19 cellular contexts compared by ENCODE assay signal in the genomic region with DNA sequence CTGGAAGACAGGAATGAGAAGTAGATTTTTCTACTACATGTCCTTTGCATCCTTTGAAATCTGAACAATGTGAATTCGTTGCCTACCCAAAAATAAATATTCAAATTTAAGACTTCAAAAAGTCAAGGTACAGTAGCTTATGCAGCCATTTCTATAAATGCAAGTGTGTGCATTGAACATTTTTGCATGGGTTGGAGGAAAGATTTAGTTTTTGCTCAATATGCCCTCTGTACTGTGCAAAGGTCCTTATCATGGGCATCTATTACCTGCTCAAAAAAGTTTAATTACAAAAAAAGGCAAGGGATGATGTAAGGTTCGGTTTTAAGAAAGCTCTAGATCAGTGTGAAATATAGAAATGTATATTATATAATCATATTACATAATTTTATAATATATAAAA. TPM values are rescaled to one million over a fixed set of nuclear protein-coding genes. Genes with fewer than 3 reads are reported as not detected.
DNase-seq lines count a peak whose midpoint lies in the region; ATAC-seq and TF ChIP-seq lines count a peak whose summit lies in the region.
"Had no signal": no experiment of that assay in that cellular context is flagged by ENCODE, and none has a peak within 500 bp of the region (broad histone marks: within the 10 kb centered on the region; RNA-seq: fewer than 3 reads in every experiment).

No MANE protein-coding gene starts in this region.

- peaks cover 73% of the 10 kb centered on the region for H3K79me2 ChIP-seq in MM.1S (ENCODE audit: low read length)

- peaks cover 39% of the 10 kb centered on the region for H3F3A ChIP-seq in MM.1S (ENCODE audit: insufficient read depth, low read length)

- no peak overlapping the region for H3K4me2 ChIP-seq in MM.1S (ENCODE audit: low read depth, low read length)
- H3K4me2 ChIP-seq: neural progenitor cell had no signal

- H3K4me3 ChIP-seq in CD4-positive, alpha-beta memory T cell (ENCODE audit: low read length in 2 of 2) = no peak overlapping the region
- H3K4me3 ChIP-seq in MM.1S (ENCODE audit: low read length) (no peak overlapping the region), neutrophil (ENCODE audit: low read depth in 1 of 2, low read length in 1 of 2) (peak overlapping the region in 1 of 2 experiments; percentile 51)
- H3K4me3 ChIP-seq: neural progenitor cell had no signal

- H2AFZ ChIP-seq in MM.1S (ENCODE audit: low read length) = no peak overlapping the region
- H2AFZ ChIP-seq: neural progenitor cell had no signal

- no peak for DNase-seq in CD4-positive, alpha-beta memory T cell
- DNase-seq in MM.1S (no peak), ecto neural progenitor cell (ENCODE audit: low spot score) (no peak), NCI-H2029 (lab: John Stamatoyannopoulos, UW) (no peak)
- DNase-seq: amygdala, C1 segment of cervical spinal cord, NCI-H2081 treated with DMSO at 0.1 percent for 48 hours, NCI-H526 treated with DMSO at 0.1 percent for 48 hours, retina, T-helper 1 cell had no signal

- H3K27ac ChIP-seq in CD4-positive, alpha-beta memory T cell (ENCODE audit: low read depth, low read length) = no peak overlapping the region
- peak overlapping the region; percentile 11; the same call in 1 of the 2 replicates for H3K27ac ChIP-seq in MM.1S (ENCODE audit: low read length)
- H3K27ac ChIP-seq in neutrophil = peak overlapping the region; percentile 98
- H3K27ac ChIP-seq: neural progenitor cell had no signal

- H3K27ac Mint-ChIP-seq in CD4-positive, alpha-beta memory T cell = peak overlapping the region; percentile 78 to 96 (median 95)
- H3K27ac Mint-ChIP-seq in activated T-helper 17 cell treated with anti-CD3 and anti-CD28 coated beads, Interleukin-2, amount 50 U/mL, for 72 hours = peak overlapping the region; percentile 98
- H3K27ac Mint-ChIP-seq: WTC11 had no signal

- H3K9me3 ChIP-seq in CD4-positive, alpha-beta memory T cell (ENCODE audit: control insufficient read depth in 1 of 2, low read length in 2 of 2) = no peaks in the 10 kb centered on the region
- H3K9me3 ChIP-seq in MM.1S (replicated peaks; ENCODE audit: insufficient read depth, low read length) (no peaks in the 10 kb centered on the region), neutrophil (no peaks in the 10 kb centered on the region)

- H3K36me3 Mint-ChIP-seq in CD4-positive, alpha-beta memory T cell = peaks cover 75 to 87% of the 10 kb centered on the region in 2 donors
- H3K36me3 Mint-ChIP-seq in activated T-helper 17 cell treated with anti-CD3 and anti-CD28 coated beads, Interleukin-2, amount 50 U/mL, for 72 hours (ENCODE audit: low read depth) = peaks cover 100% of the 10 kb centered on the region

- H3K9ac ChIP-seq in MM.1S (ENCODE audit: low read length) = no peak overlapping the region
- H3K9ac ChIP-seq: neural progenitor cell had no signal

- H3K4me3 Mint-ChIP-seq in CD4-positive, alpha-beta memory T cell = peak overlapping the region in 2 of 8 donors; percentile 52 to 84
- peak overlapping the region; percentile 77 for H3K4me3 Mint-ChIP-seq in activated T-helper 17 cell treated with anti-CD3 and anti-CD28 coated beads, Interleukin-2, amount 50 U/mL, for 72 hours
- H3K4me3 Mint-ChIP-seq: neural progenitor cell, WTC11 had no signal

- CTCF ChIA-PET in CD4-positive, alpha-beta memory T cell (lab: Charles Lee; ENCODE audit: partially characterized antibody) = interaction anchor here (0.6 to 8.5 kb wide), 9 partner anchors 21 to 227 kb away, joined by 3 to 84 read pairs (median 7); partner anchors contain the start of gene AKNA

- H3K4me1 Mint-ChIP-seq in CD4-positive, alpha-beta memory T cell = peaks cover 57 to 94% (median 79%) of the 10 kb centered on the region in 4 donors
- H3K4me1 Mint-ChIP-seq in activated T-helper 17 cell treated with anti-CD3 and anti-CD28 coated beads, Interleukin-2, amount 50 U/mL, for 72 hours = peaks cover 60% of the 10 kb centered on the region

- no peaks in the 10 kb centered on the region for H4K20me1 ChIP-seq in MM.1S (ENCODE audit: insufficient read depth, low read length)

- no peaks in the 10 kb centered on the region for H3K27me3 ChIP-seq in CD4-positive, alpha-beta memory T cell (ENCODE audit: insufficient read depth, low read length)
- H3K27me3 ChIP-seq in MM.1S (replicated peaks; ENCODE audit: insufficient read depth, low read length) (no peaks in the 10 kb centered on the region), neutrophil (no peaks in the 10 kb centered on the region)
- H3K27me3 ChIP-seq: neural progenitor cell had no signal

- no peaks in the 10 kb centered on the region for H3K27me3 Mint-ChIP-seq in CD4-positive, alpha-beta memory T cell
- H3K27me3 Mint-ChIP-seq in activated T-helper 17 cell treated with anti-CD3 and anti-CD28 coated beads, Interleukin-2, amount 50 U/mL, for 72 hours = no peaks in the 10 kb centered on the region

- peaks cover 0 to 2% (median 0%) of the 10 kb centered on the region in 8 donors for H3K9me3 Mint-ChIP-seq in CD4-positive, alpha-beta memory T cell
- no peaks in the 10 kb centered on the region for H3K9me3 Mint-ChIP-seq in activated T-helper 17 cell treated with anti-CD3 and anti-CD28 coated beads, Interleukin-2, amount 50 U/mL, for 72 hours
- H3K9me3 Mint-ChIP-seq: neural progenitor cell, WTC11 had no signal

- H3K9me2 ChIP-seq in MM.1S (replicated peaks; ENCODE audit: insufficient read depth, low read length) = no peaks in the 10 kb centered on the region

- TF ChIP-seq CTCF in MM.1S (IDR thresholded peaks at IDR 0.05; ENCODE audit: low read length) (no peak), neutrophil (IDR thresholded peaks at IDR 0.05) (no peak)

- intact Hi-C loops in CD4-positive, alpha-beta memory T cell (cut with micrococcal nuclease) = no loop called here

- no peak for ATAC-seq in activated T-helper 17 cell treated with anti-CD3 and anti-CD28 coated beads, Interleukin-2, amount 50 U/mL, for 72 hours (replicated peaks)
- no peak for ATAC-seq in esophagus mucosa
- ATAC-seq: WTC11 had no signal

- peaks cover 98% of the 10 kb centered on the region for H3K4me1 ChIP-seq in CD4-positive, alpha-beta memory T cell (ENCODE audit: insufficient read depth, low read length)
- H3K4me1 ChIP-seq in MM.1S (ENCODE audit: low read length) (peaks cover 67% of the 10 kb centered on the region), neutrophil (ENCODE audit: control insufficient read depth in 1 of 2, insufficient read depth in 1 of 2, low read depth in 1 of 2, low read length in 1 of 2) (peaks cover 73 to 74% of the 10 kb centered on the region in 2 experiments)

- peaks cover 73% of the 10 kb centered on the region for H3K36me3 ChIP-seq in CD4-positive, alpha-beta memory T cell (ENCODE audit: insufficient read depth, low read length)
- H3K36me3 ChIP-seq in MM.1S (replicated peaks; ENCODE audit: insufficient read depth, low read length) (peaks cover 32% of the 10 kb centered on the region), neutrophil (peaks cover 94% of the 10 kb centered on the region)
- H3K36me3 ChIP-seq: neural progenitor cell had no signal

- POLR2A ChIA-PET in CD4-positive, alpha-beta memory T cell (lab: Charles Lee; ENCODE audit: partially characterized antibody) = interaction anchor here (1.2 to 37.6 kb wide), 7 partner anchors 7 to 28 kb away, joined by 4 to 1614 read pairs (median 34); partner anchors contain the start of gene AKNA

RNA-seq across cellular contexts. Expression of gene AKNA, which starts 22.6 kb away (rescaled TPM):
- 100 to 1,000 TPM; 374 to 375 TPM for total RNA-seq in CD4-positive, alpha-beta memory T cell
- polyA plus RNA-seq in CD4-positive, alpha-beta memory T cell = 10 to 100 TPM in 1 of 2 donors, 1 to 10 TPM in 1; 1.9 to 35.6 TPM
- 100 to 1,000 TPM; 169 to 184 TPM for total RNA-seq in activated T-helper 17 cell treated with anti-CD3 and anti-CD28 coated beads, Interleukin-2, amount 50 U/mL, for 72 hours
- 5.7 TPM for total RNA-seq in esophagus mucosa

RNA-seq across cellular contexts. Expression of gene ORM2, which starts 35.5 kb away (rescaled TPM):
- not detected for total RNA-seq in CD4-positive, alpha-beta memory T cell
- not detected for polyA plus RNA-seq in CD4-positive, alpha-beta memory T cell
- total RNA-seq in activated T-helper 17 cell treated with anti-CD3 and anti-CD28 coated beads, Interleukin-2, amount 50 U/mL, for 72 hours = not detected
- 0.36 TPM for total RNA-seq in esophagus mucosa
- total RNA-seq: cerebellum, Daoy, glomerular endothelial cell, H1 had no signal

RNA-seq across cellular contexts. Expression of gene ORM1, which starts 42.3 kb away (rescaled TPM):
- not detected for total RNA-seq in CD4-positive, alpha-beta memory T cell
- not detected for polyA plus RNA-seq in CD4-positive, alpha-beta memory T cell
- total RNA-seq in activated T-helper 17 cell treated with anti-CD3 and anti-CD28 coated beads, Interleukin-2, amount 50 U/mL, for 72 hours = not detected
- total RNA-seq in esophagus mucosa = 1.6 TPM
- total RNA-seq: cerebellum, Daoy, glomerular endothelial cell, H1 had no signal

Comparison
In these comparisons a context has a peak if more than half of its experiments do, and no peak if none do; other contexts are left out.
1. RNA of gene AKNA, which starts 22.6 kb away (total RNA-seq): 374 to 375 TPM in CD4-positive, alpha-beta memory T cell and 169 to 184 TPM in activated T-helper 17 cell treated with anti-CD3 and anti-CD28 coated beads, Interleukin-2, amount 50 U/mL, for 72 hours; 5.7 TPM in esophagus mucosa (single experiment); every median in the first group is over 10 times any median in the second.